In genomic region chr6:26199773-26200728, GRCh38 we compare ENCODE assay signal across 8 cellular contexts.
DNase-seq lines count a peak whose midpoint lies in the region; ATAC-seq and TF ChIP-seq lines count a peak whose summit lies in the region.

No MANE protein-coding gene starts in this region.

- intact Hi-C loops in esophagus squamous epithelium (cut with DNase I) = loop anchor here (10.0 kb wide), 1 partner anchor 75 kb away; a partner anchor contains a TSS

- H3K36me3 ChIP-seq in H7 (replicated peaks; ENCODE audit: control insufficient read depth, insufficient read depth, low read length) (no peaks in the 10 kb centered on the region), SJSA1 (peaks cover 17% of the 10 kb centered on the region), esophagus squamous epithelium (no peaks in the 10 kb centered on the region), parathyroid adenoma (ENCODE audit: control insufficient read depth, insufficient read depth, low read length) (no peaks in the 10 kb centered on the region)

- ATAC-seq in GM18907 (IDR thresholded peaks at IDR 0.05; ENCODE audit: unreplicated experiment) = no peak

- H3K4me2 ChIP-seq in parathyroid adenoma (ENCODE audit: low read length) = peak overlapping the region; percentile 60

- H3K27ac ChIP-seq in SJSA1 (peak overlapping the region; percentile 54), esophagus squamous epithelium (peak overlapping the region; percentile 94 to 98 (median 96)), parathyroid adenoma (peak overlapping the region; percentile 86)

- H3K9me3 ChIP-seq in SJSA1 (replicated peaks) (no peaks in the 10 kb centered on the region), esophagus squamous epithelium (no peaks in the 10 kb centered on the region), parathyroid adenoma (ENCODE audit: control insufficient read depth, low read length) (no peaks in the 10 kb centered on the region)

- TF ChIP-seq CTCF in AG04449 (IDR thresholded peaks at IDR 0.05; ENCODE audit: insufficient read depth, low read length, missing control alignments) = no peak
- no peak for TF ChIP-seq CTCF in esophagus squamous epithelium (IDR thresholded peaks at IDR 0.05)
- TF ChIP-seq CTCF in parathyroid adenoma (IDR thresholded peaks at IDR 0.05) = no peak

- peaks cover 14% of the 10 kb centered on the region for H3K4me1 ChIP-seq in SJSA1 (replicated peaks)
- peaks cover 4 to 51% (median 8%) of the 10 kb centered on the region in 3 donors for H3K4me1 ChIP-seq in esophagus squamous epithelium
- no peaks in the 10 kb centered on the region for H3K4me1 ChIP-seq in parathyroid adenoma

- DNase-seq in AG04449 (ENCODE audit: low read depth, low spot score) (no peak), H7 (no peak), SJSA1 (ENCODE audit: low read depth in 1 of 2, low spot score in 2 of 2) (no peak), esophagus squamous epithelium (lab: John Stamatoyannopoulos, UW) (no peak), glomerular visceral epithelial cell (ENCODE audit: extremely low spot score) (no peak), A172 (ENCODE audit: low spot score) (no peak)

- POLR2A ChIA-PET in AG04449 (lab: Yijun Ruan, JAX) = interaction anchor here (0.7 to 6.8 kb wide), 21 partner anchors 12 to 1690 kb away, joined by 3 to 139 read pairs (median 11); partner anchors contain the start of gene HMGN4

- no peak for TF ChIP-seq POLR2A in esophagus squamous epithelium (IDR thresholded peaks at IDR 0.05)

- CTCF ChIA-PET in AG04449 (lab: Yijun Ruan, JAX) = interaction anchor here (1.0 to 3.8 kb wide), 4 partner anchors 13 to 135 kb away, joined by 3 to 21 read pairs (median 10); a partner anchor contains a TSS

- no peaks in the 10 kb centered on the region for H3K79me2 ChIP-seq in parathyroid adenoma

- H3K27me3 ChIP-seq in H7 (ENCODE audit: control insufficient read depth, insufficient read depth, low read length) (no peaks in the 10 kb centered on the region), SJSA1 (replicated peaks) (no peaks in the 10 kb centered on the region), esophagus squamous epithelium (peaks cover 0 to 51% (median 0%) of the 10 kb centered on the region in 4 donors), parathyroid adenoma (ENCODE audit: control insufficient read depth, insufficient read depth, low read length) (no peaks in the 10 kb centered on the region)

- no peak overlapping the region for H3K9ac ChIP-seq in parathyroid adenoma

- peak overlapping the region; percentile 64 for H2AFZ ChIP-seq in parathyroid adenoma

- WGBS in esophagus squamous epithelium, 2 donors = 2 to 8% methylated on average over 16 to 20 of the region's 20 CpGs

- H3K4me3 ChIP-seq in AG04449 (ENCODE audit: low read depth, low read length) = peak overlapping the region; percentile 85
- peak overlapping the region; percentile 79 for H3K4me3 ChIP-seq in H7 (ENCODE audit: insufficient read depth, low read depth, low read length)
- H3K4me3 ChIP-seq in SJSA1 = peak overlapping the region; percentile 56
- H3K4me3 ChIP-seq in esophagus squamous epithelium = peak overlapping the region; percentile 44 to 73 (median 64)
- peak overlapping the region; percentile 95 for H3K4me3 ChIP-seq in parathyroid adenoma (ENCODE audit: low read depth, low read length)
